ENCODE assay signal across 11 cellular contexts in genomic region chr5:132001647-132002561, GRCh38. TPM values are rescaled to one million over a fixed set of nuclear protein-coding genes. Genes with fewer than 3 reads are reported as not detected.
DNase-seq lines count a peak whose midpoint lies in the region; ATAC-seq and TF ChIP-seq lines count a peak whose summit lies in the region.
"Had no signal": no experiment of that assay in that cellular context is flagged by ENCODE, and none has a peak within 500 bp of the region (broad histone marks: within the 10 kb centered on the region; RNA-seq: fewer than 3 reads in every experiment).

No MANE protein-coding gene starts in this region.

- TF ChIP-seq CTCF in HCT116 (IDR thresholded peaks at IDR 0.05 in 2 of 3, conservative IDR thresholded peaks at IDR 0.05 in 1 of 3; ENCODE audit: borderline replicate concordance in 1 of 3, insufficient read depth in 1 of 3, low read depth in 2 of 3, low read length in 2 of 3): no peak
- no peak for TF ChIP-seq CTCF in foreskin fibroblast (IDR thresholded peaks at IDR 0.05; ENCODE audit: low read depth, low read length)
- no peak for TF ChIP-seq CTCF in psoas muscle (IDR thresholded peaks at IDR 0.05)

- H3K36me3 ChIP-seq in HCT116 (ENCODE audit: control insufficient read depth in 1 of 2, insufficient read depth in 2 of 2, low read length in 2 of 2) (no peaks in the 10 kb centered on the region), SJCRH30 (no peaks in the 10 kb centered on the region), psoas muscle (ENCODE audit: insufficient read depth in 1 of 2, low read depth in 1 of 2) (no peaks in the 10 kb centered on the region)
- H3K36me3 ChIP-seq: tibial nerve had no signal

- peak; percentile 14; the same call in 1 of the 2 replicates for TF ChIP-seq RAD21 in HCT116 (IDR thresholded peaks at IDR 0.05; ENCODE audit: low read depth)

- DNase-seq in HCT116 (ENCODE audit: low read depth, low spot score) (peak; percentile 47), SJCRH30 (peak; percentile 42 to 61), foreskin fibroblast (peak; percentile 34 to 48), psoas muscle (peak; percentile 51 to 82)
- DNase-seq: activated T-cell treated with anti-CD3 and anti-CD28 coated beads, Interleukin-2, amount 50 U/mL, for 24 hours; NCI-H2029 treated with DMSO at 0.1 percent for 48 hours had no signal

- H2AFZ ChIP-seq in HCT116 (ENCODE audit: low read depth, low read length, poor library complexity, severe bottlenecking): peak overlapping the region; percentile 32

- 35 to 37% (median 37%) methylated on average over 11 of the region's 11 CpGs for WGBS in psoas muscle, 3 donors

- H4K20me1 ChIP-seq in HCT116 (ENCODE audit: insufficient read depth): no peaks in the 10 kb centered on the region

- H3K4me3 ChIP-seq in HCT116 (replicated peaks in 1 of 2; ENCODE audit: low read depth in 1 of 2, low read length in 2 of 2) (no peak overlapping the region), SJCRH30 (no peak overlapping the region), foreskin fibroblast (ENCODE audit: low read depth in 1 of 2, low read length in 2 of 2) (no peak overlapping the region), psoas muscle (no peak overlapping the region)
- H3K4me3 ChIP-seq: tibial nerve had no signal

- no peak for TF ChIP-seq POLR2A in HCT116 (IDR thresholded peaks at IDR 0.05; ENCODE audit: borderline replicate concordance, extremely low read depth, insufficient read depth, insufficient read length)

- H3K79me2 ChIP-seq in HCT116 (ENCODE audit: insufficient read depth, low read length): no peaks in the 10 kb centered on the region

- BruUV-seq in HCT116 (replicated peaks; lab: Mats Ljungman, UMichigan): no TSS peak

- H3K27me3 ChIP-seq in HCT116 (ENCODE audit: insufficient read depth, low read length): no peaks in the 10 kb centered on the region
- H3K27me3 ChIP-seq in SJCRH30: no peaks in the 10 kb centered on the region
- H3K27me3 ChIP-seq in psoas muscle (ENCODE audit: insufficient read depth in 3 of 3, low read length in 2 of 3): no peaks in the 10 kb centered on the region
- H3K27me3 ChIP-seq: tibial nerve had no signal

- peak overlapping the region; percentile 40 for H3K4me2 ChIP-seq in HCT116 (ENCODE audit: low read length)

- no peaks in the 10 kb centered on the region for H3K9me2 ChIP-seq in HCT116 (ENCODE audit: insufficient read depth)

- H3K9ac ChIP-seq in HCT116 (ENCODE audit: low read length): no peak overlapping the region

- H3K4me1 ChIP-seq in HCT116 (ENCODE audit: control insufficient read depth in 1 of 2, insufficient read depth in 2 of 2, low read length in 2 of 2) (peaks cover 8 to 15% of the 10 kb centered on the region in 2 experiments; a peak in 3 of 4 replicates), SJCRH30 (peaks cover 14% of the 10 kb centered on the region; the same call in 1 of the 2 replicates), psoas muscle (peaks cover 22% of the 10 kb centered on the region)

- POLR2A ChIA-PET in HCT116 (lab: Charles Lee): no interaction called here

- no peaks in the 10 kb centered on the region for H3K9me3 ChIP-seq in HCT116 (ENCODE audit: control insufficient read depth in 1 of 2, insufficient read depth in 1 of 2, low read depth in 1 of 2, low read length in 2 of 2)
- H3K9me3 ChIP-seq in SJCRH30 (replicated peaks): no peaks in the 10 kb centered on the region
- H3K9me3 ChIP-seq in psoas muscle: no peaks in the 10 kb centered on the region
- H3K9me3 ChIP-seq: tibial nerve had no signal

- RAD21 ChIA-PET in HCT116 (lab: Charles Lee; ENCODE audit: low non-redundant PET in 1 of 2, low total read pairs in 2 of 2, uncharacterized antibody in 2 of 2, unreplicated experiment in 2 of 2): no interaction called here

- ATAC-seq in HCT116: peak; percentile 80
- peak; percentile 92 to 96 (median 94) for ATAC-seq in psoas muscle
- ATAC-seq in HG03442 (IDR thresholded peaks at IDR 0.05; ENCODE audit: unreplicated experiment): no peak
- ATAC-seq in HG03108 (IDR thresholded peaks at IDR 0.05; ENCODE audit: unreplicated experiment): no peak
- no peak for ATAC-seq in HG03520 (IDR thresholded peaks at IDR 0.05; ENCODE audit: unreplicated experiment)

- H3K27ac ChIP-seq in HCT116 (ENCODE audit: low read depth, low read length) (no peak overlapping the region; the same call in 1 of the 2 replicates), SJCRH30 (no peak overlapping the region), psoas muscle (peak overlapping the region; percentile 69)
- H3K27ac ChIP-seq: tibial nerve had no signal

- intact Hi-C loops in HCT116 (cut with micrococcal nuclease) (no loop called here), psoas muscle (cut with DNase I) (loop anchor here in 1 of 2 donors (10.0 kb wide), 1 partner anchor 287 kb away; no protein-coding TSS in a partner anchor)

- CTCF ChIA-PET in HCT116 (lab: Charles Lee): interaction anchor here (1.0 to 1.5 kb wide), 3 partner anchors 61 to 412 kb away, joined by 4 to 5 read pairs (median 4); no protein-coding TSS in a partner anchor

TF ChIP-seq in HCT116, 20 proteins besides CTCF, POLR2A, EP300 and RAD21:
- TF ChIP-seq SRF (IDR thresholded peaks at IDR 0.05; ENCODE audit: low read depth): peak; percentile 90; the same call in 1 of the 2 replicates
- TF ChIP-seq FOSL1 (IDR thresholded peaks at IDR 0.05; ENCODE audit: low read depth): no peak; the same call in 1 of the 2 replicates
- peak; percentile 89 for TF ChIP-seq MAX (IDR thresholded peaks at IDR 0.05)
- no peak for TF ChIP-seq REST (IDR thresholded peaks at IDR 0.05; ENCODE audit: low read depth)
- peak; percentile 74; the same call in 1 of the 2 replicates for TF ChIP-seq CBX3 (IDR thresholded peaks at IDR 0.05; ENCODE audit: low read depth)
TF ChIP-seq in HCT116: peak in this region for 3.

RNA-seq across cellular contexts. Expression of gene ACSL6, which starts 9.6 kb away (rescaled TPM):
- total RNA-seq in HCT116 (2021; ENCODE audit: unreplicated experiment) (2.3 TPM), psoas muscle (1 to 10 TPM in 2 of 4 donors, under 1 TPM in 2; 0.52 to 2.2 (median 0.81) TPM)
- polyA plus RNA-seq in HCT116 (2012): 0.36 and 1.1 TPM in 2 replicates
- total RNA-seq in SJCRH30 (2014; rRNA removed; shearing (Covaris generic)): not detected in 2 replicates
- under 1 TPM; 0.12 to 0.46 (median 0.13) TPM for polyA plus RNA-seq in psoas muscle
- total RNA-seq: mesothelial cell of epicardium had no signal

RNA-seq across cellular contexts. Expression of gene MEIKIN, which starts 56.4 kb away (rescaled TPM):
- not detected for total RNA-seq in HCT116 (2021; ENCODE audit: unreplicated experiment)
- not detected in 2 replicates for polyA plus RNA-seq in HCT116 (2012)
- total RNA-seq in SJCRH30 (2014; rRNA removed; shearing (Covaris generic)): not detected in 2 replicates
- total RNA-seq in psoas muscle: under 1 TPM in 1 of 4 donors, not detected in 3; 0.77 TPM
- polyA plus RNA-seq in psoas muscle: not detected
- total RNA-seq: mesothelial cell of epicardium, tibial nerve had no signal

RNA-seq across cellular contexts. Expression of gene IL3, which starts 58.6 kb away (rescaled TPM):
- not detected for total RNA-seq in HCT116 (2021; ENCODE audit: unreplicated experiment)
- polyA plus RNA-seq in HCT116 (2012): not detected in 2 replicates
- total RNA-seq in SJCRH30 (2014; rRNA removed; shearing (Covaris generic)): not detected in 2 replicates
- not detected for total RNA-seq in psoas muscle
- polyA plus RNA-seq in psoas muscle: not detected
- total RNA-seq: mesothelial cell of epicardium, tibial nerve had no signal

Comparison
In these comparisons a context has a peak if more than half of its experiments do, and no peak if none do; other contexts are left out.
1. ATAC-seq: peak in HCT116 (single experiment) and psoas muscle (4 of 4); none in HG03442 (single experiment), HG03108 (single experiment) and HG03520 (single experiment).
2. Peak in every context shown above with its lines, with median percentiles within 50 percentile points of each other: DNase-seq.